ENCODE assay signal across 34 cellular contexts in the genomic region with DNA sequence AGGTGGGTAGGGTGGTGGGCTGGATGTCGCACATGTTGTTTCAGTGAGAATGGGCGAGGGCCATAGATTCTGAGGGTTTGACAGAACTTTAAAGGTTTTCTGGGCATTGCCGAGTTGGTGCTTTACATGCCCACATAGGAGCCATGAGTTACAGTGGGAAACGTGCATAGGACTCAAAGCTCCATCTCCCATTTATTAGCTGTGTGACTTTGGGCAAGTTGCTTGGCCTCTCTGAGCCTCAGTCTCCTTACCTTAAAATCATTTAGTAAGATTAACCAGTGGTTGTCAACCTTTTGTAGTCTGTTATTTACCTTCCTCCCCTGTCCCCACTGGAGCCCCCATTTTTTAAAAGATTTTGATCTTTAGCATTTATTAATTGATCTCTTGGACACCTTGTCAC.
A peak's percentile ranks its signal among the peaks of the same experiment; 100 is the strongest.
DNase-seq lines count a peak whose midpoint lies in the region; ATAC-seq, FAIRE-seq and TF ChIP-seq lines count a peak whose summit lies in the region.
"Had no signal": no experiment of that assay in that cellular context is flagged by ENCODE, and none has a peak within 500 bp of the region (broad histone marks: within the 10 kb centered on the region; RNA-seq: fewer than 3 reads in every experiment).

No MANE protein-coding gene starts in this region.

- no peak overlapping the region for H3K23ac ChIP-seq in H1 (ENCODE audit: insufficient read length)
- H3K23ac ChIP-seq in trophoblast cell (ENCODE audit: low read length) = no peak overlapping the region

- TF ChIP-seq POLR2A in HepG2 (IDR thresholded peaks at IDR 0.05; ENCODE audit: insufficient read depth in 1 of 2, low read depth in 2 of 2, low read length in 2 of 2) (no peak), right lobe of liver (IDR thresholded peaks at IDR 0.05) (no peak), K562 (conservative IDR thresholded peaks at IDR 0.05) (no peak), H1 (IDR thresholded peaks at IDR 0.05; ENCODE audit: control extremely low read depth in 1 of 2, low read depth in 2 of 2, low read length in 2 of 2) (no peak)

- H4K5ac ChIP-seq in H1 (ENCODE audit: insufficient read length, low read depth, low read length) = no peak overlapping the region

- POLR2A ChIA-PET in HepG2 (lab: Yijun Ruan, JAX) = no interaction called here
- POLR2A ChIA-PET in K562 (lab: Yijun Ruan, JAX) = no interaction called here
- POLR2A ChIA-PET in H1 (lab: Charles Lee; ENCODE audit: partially characterized antibody) = no interaction called here

- no peak for TF ChIP-seq RAD21 in HepG2 (CRISPR knock-in tag; IDR thresholded peaks at IDR 0.05)
- no peak for TF ChIP-seq RAD21 in K562 (CRISPR knock-in tag; conservative IDR thresholded peaks at IDR 0.05 in 1 of 2, IDR thresholded peaks at IDR 0.05 in 1 of 2)
- no peak for TF ChIP-seq RAD21 in H1 (IDR thresholded peaks at IDR 0.05 in 1 of 2, conservative IDR thresholded peaks at IDR 0.05 in 1 of 2; ENCODE audit: low read depth in 2 of 2, low read length in 2 of 2)

- H3K9ac ChIP-seq in HepG2 (ENCODE audit: insufficient read depth, low read depth, low read length) (no peak overlapping the region), K562 (ENCODE audit: insufficient read depth in 1 of 2, low read depth in 2 of 2, low read length in 2 of 2) (no peak overlapping the region), H1 (replicated peaks in 1 of 4; ENCODE audit: extremely low read depth in 1 of 4, low read depth in 3 of 4, low read length in 3 of 4) (no peak overlapping the region), trophoblast cell (ENCODE audit: low read length) (no peak overlapping the region)
- H3K9ac ChIP-seq: BLaER1; BLaER1 treated with 17β-estradiol and CSF1 and Interleukin-3, amounts not matched to agents 10 nM and 100 nM had no signal

- TF ChIP-seq EP300 in HepG2 (IDR thresholded peaks at IDR 0.05; ENCODE audit: low read depth in 2 of 2, low read length in 2 of 2) (no peak), HepG2 (CRISPR knock-in tag; IDR thresholded peaks at IDR 0.05; ENCODE audit: borderline replicate concordance) (no peak), K562 (IDR thresholded peaks at IDR 0.05; ENCODE audit: low read length) (no peak), H1 (IDR thresholded peaks at IDR 0.05; ENCODE audit: borderline replicate concordance in 1 of 2, low read depth in 2 of 2, low read length in 2 of 2) (no peak)

- H2BK5ac ChIP-seq in H1 (ENCODE audit: low read depth, low read length) (no peak overlapping the region), trophoblast cell (ENCODE audit: low read depth, low read length, poor library complexity) (no peak overlapping the region)

- H3K18ac ChIP-seq in H1 (ENCODE audit: extremely low read depth, low read length) (no peak overlapping the region), trophoblast cell (ENCODE audit: low read length) (no peak overlapping the region)

- CTCF ChIA-PET in HepG2 (lab: Yijun Ruan, JAX; ENCODE audit: low intra/inter-chr PET ratio, low total read pairs) = no interaction called here
- CTCF ChIA-PET in K562 (lab: Yijun Ruan, JAX; ENCODE audit: low intra/inter-chr PET ratio) = no interaction called here
- CTCF ChIA-PET in H1 (lab: Charles Lee; ENCODE audit: partially characterized antibody) = interaction anchor here (1.0 to 10.0 kb wide), 3 partner anchors 9 to 24 kb away, joined by 3 to 61 read pairs (median 4); no protein-coding TSS in a partner anchor

- H3K14ac ChIP-seq in H1 (ENCODE audit: insufficient read length) (no peak overlapping the region), trophoblast cell (ENCODE audit: low read length) (no peak overlapping the region)

- H3K4me3 ChIP-seq in HepG2 (replicated peaks in 1 of 3; ENCODE audit: insufficient read depth in 1 of 3, low read depth in 2 of 3, low read length in 3 of 3) (no peak overlapping the region), right lobe of liver (no peak overlapping the region), K562 (no peak overlapping the region), H1 (ENCODE audit: extremely low read depth in 1 of 4, insufficient read depth in 2 of 4, low read depth in 3 of 4, low read length in 4 of 4) (no peak overlapping the region), trophoblast cell (ENCODE audit: low read depth, low read length) (no peak overlapping the region), BE2C (ENCODE audit: low read depth, low read length) (no peak overlapping the region)
- H3K4me3 ChIP-seq: A549; BLaER1; BLaER1 treated with 17β-estradiol and CSF1 and Interleukin-3, amounts not matched to agents 10 nM and 100 nM had no signal

- no peak for ATAC-seq in HepG2
- no peak for ATAC-seq in right lobe of liver
- no peak for ATAC-seq in K562
- ATAC-seq in HG03432 (IDR thresholded peaks at IDR 0.05; ENCODE audit: unreplicated experiment) = no peak
- ATAC-seq: A549; CD8-positive, alpha-beta T cell had no signal

- H2AFZ ChIP-seq in HepG2 (ENCODE audit: low read length) (no peak overlapping the region), K562 (ENCODE audit: low read depth, low read length) (no peak overlapping the region), H1 (ENCODE audit: low read length) (no peak overlapping the region), trophoblast cell (ENCODE audit: insufficient read depth, low read length, poor library complexity) (no peak overlapping the region)

- H2BK120ac ChIP-seq in H1 (replicated peaks; ENCODE audit: low read depth, low read length) (no peak overlapping the region), trophoblast cell (ENCODE audit: insufficient read depth, low read length, poor library complexity) (no peak overlapping the region)

- H4K20me1 ChIP-seq in HepG2 (ENCODE audit: insufficient read depth, low read length) = no peaks in the 10 kb centered on the region
- H4K20me1 ChIP-seq in K562 (replicated peaks; ENCODE audit: control insufficient read depth, insufficient read depth, low read length) = no peaks in the 10 kb centered on the region
- no peaks in the 10 kb centered on the region for H4K20me1 ChIP-seq in H1 (replicated peaks in 1 of 2; ENCODE audit: control insufficient read depth in 1 of 2, insufficient read depth in 2 of 2, low read length in 2 of 2)
- H4K20me1 ChIP-seq: BLaER1 had no signal

- no peak overlapping the region for H3K56ac ChIP-seq in H1 (replicated peaks; ENCODE audit: insufficient read length, low read depth, low read length)

- H2BK12ac ChIP-seq in H1 (ENCODE audit: low read depth, low read length) (no peak overlapping the region), trophoblast cell (ENCODE audit: low read length) (no peak overlapping the region)

- BruUV-seq in HepG2 (replicated peaks; lab: Mats Ljungman, UMichigan) (no TSS peak), K562 (replicated peaks; lab: Mats Ljungman, UMichigan) (no TSS peak)

- no peak overlapping the region for H3K27ac ChIP-seq in HepG2 (ENCODE audit: extremely low read length, insufficient read depth, low read length)
- H3K27ac ChIP-seq in right lobe of liver = no peak overlapping the region
- no peak overlapping the region for H3K27ac ChIP-seq in K562 (ENCODE audit: extremely low read depth, low read depth, low read length)
- H3K27ac ChIP-seq in H1 (ENCODE audit: low read depth, low read length) = no peak overlapping the region
- H3K27ac ChIP-seq in trophoblast cell (ENCODE audit: low read depth, low read length) = no peak overlapping the region
- H3K27ac ChIP-seq: 22Rv1; A549; BLaER1; BLaER1 treated with 17β-estradiol and CSF1 and Interleukin-3, amounts not matched to agents 10 nM and 100 nM; C4-2B had no signal

- H4K8ac ChIP-seq in H1 (ENCODE audit: extremely low read depth, insufficient read depth, low read length) (no peak overlapping the region), trophoblast cell (ENCODE audit: low read depth, low read length) (no peak overlapping the region)

- FAIRE-seq in HepG2 (lab: Jason Lieb, UNC) (no peak), K562 (lab: Jason Lieb, UNC) (no peak), H1 (lab: Jason Lieb, UNC) (no peak)
- FAIRE-seq: A204.1, D721Med had no signal

- no peaks in the 10 kb centered on the region for H3K9me1 ChIP-seq in K562 (ENCODE audit: control insufficient read depth, insufficient read depth, low read length)

- H3K4me1 ChIP-seq in HepG2 (ENCODE audit: insufficient read depth, low read length) (no peaks in the 10 kb centered on the region), right lobe of liver (no peaks in the 10 kb centered on the region), K562 (replicated peaks in 1 of 2; ENCODE audit: control insufficient read depth in 2 of 2, insufficient read depth in 2 of 2, low read length in 2 of 2) (peaks cover 0 to 4% of the 10 kb centered on the region in 2 experiments; a peak in 1 of 5 replicates), H1 (replicated peaks in 1 of 4; ENCODE audit: control insufficient read depth in 3 of 4, insufficient read depth in 4 of 4, low read length in 3 of 4) (no peaks in the 10 kb centered on the region; a peak in 1 of 7 replicates), trophoblast cell (ENCODE audit: control insufficient read depth in 1 of 2, insufficient read depth in 2 of 2, low read length in 2 of 2) (no peaks in the 10 kb centered on the region), BE2C (no peaks in the 10 kb centered on the region)
- H3K4me1 ChIP-seq: A549 had no signal

- H4K12ac ChIP-seq in trophoblast cell (ENCODE audit: low read depth, low read length) = no peak overlapping the region

- H3K79me2 ChIP-seq in HepG2 (ENCODE audit: insufficient read depth, low read length) (no peaks in the 10 kb centered on the region), K562 (ENCODE audit: control insufficient read depth, insufficient read depth, low read length) (no peaks in the 10 kb centered on the region), H1 (ENCODE audit: control insufficient read depth in 1 of 2, insufficient read depth in 2 of 2, low read length in 2 of 2) (no peaks in the 10 kb centered on the region), trophoblast cell (ENCODE audit: control insufficient read depth, insufficient read depth, low read length, poor library complexity) (no peaks in the 10 kb centered on the region)

- H2AK5ac ChIP-seq in H1 (ENCODE audit: low read depth, low read length) (no peak overlapping the region), trophoblast cell (ENCODE audit: low read length) (no peak overlapping the region)

- H3K4ac ChIP-seq in H1 (replicated peaks; ENCODE audit: insufficient read length, low read depth, low read length) (no peak overlapping the region), trophoblast cell (ENCODE audit: low read depth, low read length) (no peak overlapping the region)

- H3K27me3 ChIP-seq in HepG2 (ENCODE audit: control insufficient read depth in 1 of 2, insufficient read depth in 2 of 2, low read length in 2 of 2) (no peaks in the 10 kb centered on the region), right lobe of liver (no peaks in the 10 kb centered on the region), K562 (ENCODE audit: control insufficient read depth in 2 of 2, insufficient read depth in 2 of 2, low read length in 2 of 2) (peaks cover 2 to 23% of the 10 kb centered on the region in 2 experiments; a peak in 2 of 5 replicates), H1 (replicated peaks in 1 of 4; ENCODE audit: control insufficient read depth in 3 of 4, extremely low read depth in 1 of 4, insufficient read depth in 3 of 4, low read length in 3 of 4) (no peaks in the 10 kb centered on the region; a peak in 1 of 7 replicates), trophoblast cell (ENCODE audit: insufficient read depth, low read length) (no peaks in the 10 kb centered on the region), BE2C (no peaks in the 10 kb centered on the region)
- H3K27me3 ChIP-seq: BLaER1; BLaER1 treated with 17β-estradiol and CSF1 and Interleukin-3, amounts not matched to agents 10 nM and 100 nM had no signal

- H4K91ac ChIP-seq in H1 (replicated peaks; ENCODE audit: insufficient read length, low read length) (no peak overlapping the region), trophoblast cell (ENCODE audit: low read depth, low read length) (no peak overlapping the region)

- no peaks in the 10 kb centered on the region for H3K9me3 ChIP-seq in HepG2 (ENCODE audit: low read length)
- no peaks in the 10 kb centered on the region for H3K9me3 ChIP-seq in right lobe of liver
- H3K9me3 ChIP-seq in K562 (replicated peaks; ENCODE audit: control insufficient read depth, insufficient read depth, low read depth, low read length) = no peaks in the 10 kb centered on the region
- no peaks in the 10 kb centered on the region for H3K9me3 ChIP-seq in H1 (ENCODE audit: insufficient read depth in 2 of 2, low read depth in 1 of 2, low read length in 1 of 2)
- H3K9me3 ChIP-seq in trophoblast cell (ENCODE audit: insufficient read depth, low read depth, low read length) = no peaks in the 10 kb centered on the region
- H3K9me3 ChIP-seq in BE2C = no peaks in the 10 kb centered on the region
- H3K9me3 ChIP-seq: A549, BLaER1, Caco-2 had no signal

- no peak overlapping the region for H3K4me2 ChIP-seq in HepG2 (ENCODE audit: low read depth, low read length)
- H3K4me2 ChIP-seq in K562 (ENCODE audit: insufficient read depth, low read length) = no peak overlapping the region
- no peak overlapping the region for H3K4me2 ChIP-seq in H1 (ENCODE audit: insufficient read depth in 1 of 2, low read depth in 2 of 2, low read length in 2 of 2)
- no peak overlapping the region for H3K4me2 ChIP-seq in trophoblast cell (ENCODE audit: low read length)
- H3K4me2 ChIP-seq: A549; BLaER1; BLaER1 treated with 17β-estradiol and CSF1 and Interleukin-3, amounts not matched to agents 10 nM and 100 nM had no signal

- no peaks in the 10 kb centered on the region for H3K23me2 ChIP-seq in H1 (ENCODE audit: low read depth, low read length)

- WGBS in HepG2 (ENCODE audit: low lambda C conversion rate) = 84% methylated on average over 4 of the region's 4 CpGs
- WGBS in right lobe of liver (ENCODE audit: insufficient coverage, low coverage, low lambda C conversion rate, missing lambda C conversion rate) = 81% methylated on average over 3 of the region's 4 CpGs
- 0% methylated on average over 4 of the region's 4 CpGs for WGBS in K562 (ENCODE audit: insufficient coverage, low coverage, missing lambda C conversion rate)
- WGBS in H1 (ENCODE audit: extremely low coverage in 1 of 2, insufficient coverage in 1 of 2, insufficient read length in 1 of 2, insufficient replicate concordance in 2 of 2, low coverage in 1 of 2, low lambda C conversion rate in 2 of 2, missing lambda C conversion rate in 1 of 2), 2 experiments = 88% methylated on average over 4 of the region's 4 CpGs; no CpG with 5 or more reads in 1 of the 2 experiments
- WGBS in trophoblast cell (ENCODE audit: extremely low coverage, insufficient coverage, insufficient read length) = no CpG with 5 or more reads among the region's 4 CpGs

- DNase-seq in HepG2 (ENCODE audit: low spot score) (no peak), right lobe of liver (no peak), K562 (ENCODE audit: extremely low read depth in 1 of 4, low spot score in 3 of 4) (no peak), H1 (ENCODE audit: low read depth in 1 of 2, low spot score in 2 of 2) (no peak), mesenteric fat pad (ENCODE audit: low spot score) (peak; percentile 43), trophoblast cell (no peak), BE2C (no peak)
- DNase-seq: 8988T; ACHN; AML-193; C1 segment of cervical spinal cord; Caco-2; Calu3; CD4-positive, alpha-beta memory T cell; CD4-positive, alpha-beta T cell; CD4-positive, CD25-positive, alpha-beta regulatory T cell; CD8-positive, alpha-beta memory T cell; CD8-positive, alpha-beta T cell; COR-L47; DMS 273 treated with DMSO at 0.1 percent for 48 hours; DMS153; DMS53; DMS79; DMS79 treated with DMSO at 0.1 percent for 48 hours; DND-41; EL had no signal

- TF ChIP-seq CTCF in HepG2 (CRISPR knock-in tag; IDR thresholded peaks at IDR 0.05) = no peak
- no peak for TF ChIP-seq CTCF in right lobe of liver (IDR thresholded peaks at IDR 0.05)
- no peak for TF ChIP-seq CTCF in K562 (IDR thresholded peaks at IDR 0.05 in 2 of 3, conservative IDR thresholded peaks at IDR 0.05 in 1 of 3; ENCODE audit: insufficient read depth in 2 of 3, low read depth in 1 of 3, low read length in 3 of 3)
- TF ChIP-seq CTCF in H1 (IDR thresholded peaks at IDR 0.05; ENCODE audit: control extremely low read depth in 1 of 3, insufficient read depth in 1 of 3, low read depth in 1 of 3, low read length in 3 of 3) = no peak
- TF ChIP-seq CTCF in BE2C (IDR thresholded peaks at IDR 0.05; ENCODE audit: low read depth, low read length) = no peak

- no peaks in the 10 kb centered on the region for H3K79me1 ChIP-seq in H1 (ENCODE audit: low read depth, low read length)
- H3K79me1 ChIP-seq in trophoblast cell (ENCODE audit: low read length) = no peaks in the 10 kb centered on the region

- in situ Hi-C loops in HepG2 (cut with HindIII; ENCODE audit: extremely low pct_ligation_motif_present, low pct_unique_long_range_greater_than_20kb) = no loop called here
- in situ Hi-C loops in K562 (cut with MboI) = no loop called here

- H2BK15ac ChIP-seq in H1 (ENCODE audit: low read length) = no peak overlapping the region

- no peak overlapping the region for H2BK20ac ChIP-seq in H1 (ENCODE audit: low read length)

- intact Hi-C loops in HepG2 (cut with micrococcal nuclease; ENCODE audit: unreplicated experiment) = no loop called here
- intact Hi-C loops in right lobe of liver (cut with DNase I) = no loop called here
- intact Hi-C loops in K562 (cut with micrococcal nuclease) = loop anchor here (10.0 kb wide), 1 partner anchor 116 kb away; no protein-coding TSS in a partner anchor

- H3K36me3 ChIP-seq in HepG2 (replicated peaks in 1 of 2; ENCODE audit: control insufficient read depth in 1 of 2, insufficient read depth in 2 of 2, low read length in 2 of 2) (no peaks in the 10 kb centered on the region), right lobe of liver (no peaks in the 10 kb centered on the region), K562 (ENCODE audit: control insufficient read depth, insufficient read depth, low read length) (no peaks in the 10 kb centered on the region), H1 (ENCODE audit: control insufficient read depth in 2 of 4, insufficient read depth in 4 of 4, low read length in 3 of 4) (no peaks in the 10 kb centered on the region), trophoblast cell (ENCODE audit: control insufficient read depth in 1 of 2, insufficient read depth in 2 of 2, low read length in 2 of 2) (peaks cover 0 to 2% of the 10 kb centered on the region in 2 experiments), BE2C (no peaks in the 10 kb centered on the region)

Comparison
In these comparisons a context has a peak if more than half of its experiments do, and no peak if none do; other contexts are left out.
1. Of the 241 proteins assayed by ChIP-seq in both HepG2 and K562: peak only in HepG2: none; only in K562: ZFP36; in both: none; in neither: 240.